In genomic region chr20:44079291-44079690, GRCh38 we compare ENCODE assay signal across 1 cellular context.
A peak's percentile ranks its signal among the peaks of the same experiment; 100 is the strongest.
TF ChIP-seq lines count a peak whose summit lies in the region.

No MANE protein-coding gene starts in this region.

TF ChIP-seq in K562, 482 proteins besides CTCF, POLR2A, EP300 and RAD21 (continued from another document):
- TF ChIP-seq NR2C2 (CRISPR knock-in tag; IDR thresholded peaks at IDR 0.05) (no peak), NR2C2 (tag; IDR thresholded peaks at IDR 0.05) (peak; percentile 39; the same call in 1 of the 2 replicates)
TF ChIP-seq in K562: peak in this region for 2.
